In the genomic region with DNA sequence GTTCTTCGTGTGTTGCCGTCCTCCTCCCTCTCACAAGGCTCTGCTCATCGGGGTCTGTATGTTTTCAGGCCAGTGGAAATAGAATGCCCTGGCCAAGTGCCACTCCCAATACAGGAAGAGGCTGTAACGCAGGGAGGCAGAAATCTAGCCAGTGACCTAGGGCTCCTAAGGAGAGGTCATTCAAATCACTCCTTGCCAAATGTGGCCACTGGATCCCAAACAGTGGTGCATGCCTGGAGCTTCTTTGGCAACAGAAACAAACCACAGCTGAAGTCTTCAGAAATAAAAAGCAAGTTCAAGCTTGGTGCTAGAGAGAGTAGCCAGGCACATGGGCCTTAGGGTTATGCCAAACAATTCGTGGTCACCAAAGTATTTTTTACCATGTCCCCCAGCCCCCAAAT, we compare ENCODE assay signal across 14 cellular contexts.
DNase-seq lines count a peak whose midpoint lies in the region; ATAC-seq, FAIRE-seq and TF ChIP-seq lines count a peak whose summit lies in the region.
"Had no signal": no experiment of that assay in that cellular context is flagged by ENCODE, and none has a peak within 500 bp of the region (broad histone marks: within the 10 kb centered on the region; RNA-seq: fewer than 3 reads in every experiment).

No MANE protein-coding gene starts in this region.

- no peak for FAIRE-seq in small intestine (lab: Jason Lieb, UNC)

- intact Hi-C loops in MCF 10A (cut with micrococcal nuclease) (no loop called here), left colon (cut with DNase I, micrococcal nuclease) (no loop called here)

- TF ChIP-seq CTCF in MCF 10A (IDR thresholded peaks at IDR 0.05; ENCODE audit: unreplicated experiment): no peak
- no peak for TF ChIP-seq CTCF in endothelial cell (IDR thresholded peaks at IDR 0.05; ENCODE audit: unreplicated experiment)

- WGBS in small intestine, 3 donors: 56 to 93% (median 84%) methylated on average over 5 of the region's 5 CpGs

- H3K4me3 ChIP-seq in small intestine (ENCODE audit: low read depth in 1 of 2, low read length in 2 of 2): no peak overlapping the region

- H3K4me1 ChIP-seq in small intestine (ENCODE audit: control insufficient read depth in 2 of 2, insufficient read depth in 1 of 2, low read depth in 1 of 2, low read length in 1 of 2): peaks cover 0 to 4% of the 10 kb centered on the region in 2 donors

- no TSS peak for BruUV-seq in MCF 10A (replicated peaks; lab: Mats Ljungman, UMichigan)

- H3K27ac Mint-ChIP-seq in MCF 10A (ENCODE audit: low read depth, unreplicated experiment) (no peak overlapping the region), endothelial cell (ENCODE audit: unreplicated experiment) (no peak overlapping the region)
- H3K27ac Mint-ChIP-seq: CD4-positive, alpha-beta T cell; type B pancreatic cell had no signal

- peaks cover 0 to 5% of the 10 kb centered on the region in 2 donors for H3K36me3 ChIP-seq in small intestine (ENCODE audit: control insufficient read depth in 2 of 2, insufficient read depth in 2 of 2, low read length in 2 of 2)

- no peaks in the 10 kb centered on the region for H3K9me3 ChIP-seq in small intestine (ENCODE audit: control insufficient read depth, low read depth)

- H3K27me3 Mint-ChIP-seq in MCF 10A (ENCODE audit: insufficient read depth, unreplicated experiment): no peaks in the 10 kb centered on the region
- peaks cover 1% of the 10 kb centered on the region for H3K27me3 Mint-ChIP-seq in endothelial cell (ENCODE audit: unreplicated experiment)
- H3K27me3 Mint-ChIP-seq: CD4-positive, alpha-beta T cell; type B pancreatic cell had no signal

- no peaks in the 10 kb centered on the region for H3K27me3 ChIP-seq in small intestine (ENCODE audit: control insufficient read depth in 2 of 2, insufficient read depth in 2 of 2, low read length in 2 of 2)

- DNase-seq in H4 (ENCODE audit: low spot score): peak; percentile 27
- DNase-seq in MCF 10A (ENCODE audit: unreplicated experiment): peak; percentile 46
- DNase-seq in left colon: no peak
- no peak for DNase-seq in small intestine
- no peak for DNase-seq in endothelial cell (ENCODE audit: low spot score)
- DNase-seq: activated effector memory CD4-positive, alpha-beta T cell treated with anti-CD3 and anti-CD28 coated beads, Interleukin-2, amount 50 U/mL, for 16 hours; CD4-positive, alpha-beta T cell; NCI-H1092; PC-3; stimulated activated CD4-positive, alpha-beta T cell treated with anti-CD3 and anti-CD28 coated beads, Interleukin-2, amount 100 ng/mL, for 24 hours had no signal

- H3K4me3 Mint-ChIP-seq in MCF 10A (ENCODE audit: unreplicated experiment): no peak overlapping the region
- H3K4me3 Mint-ChIP-seq in endothelial cell (ENCODE audit: unreplicated experiment): no peak overlapping the region
- H3K4me3 Mint-ChIP-seq: CD4-positive, alpha-beta T cell had no signal

- H3K9me3 Mint-ChIP-seq in MCF 10A (ENCODE audit: unreplicated experiment) (no peaks in the 10 kb centered on the region), endothelial cell (ENCODE audit: unreplicated experiment) (no peaks in the 10 kb centered on the region)
- H3K9me3 Mint-ChIP-seq: CD4-positive, alpha-beta T cell; type B pancreatic cell had no signal

- POLR2A ChIA-PET in MCF 10A (lab: Yijun Ruan, JAX): interaction anchor here (0.5 to 0.9 kb wide), 3 partner anchors 153 to 437 kb away, joined by 3 read pairs; no protein-coding TSS in a partner anchor

- peaks cover 57% of the 10 kb centered on the region for H3K36me3 Mint-ChIP-seq in MCF 10A (ENCODE audit: insufficient read depth, unreplicated experiment)
- H3K36me3 Mint-ChIP-seq in endothelial cell (ENCODE audit: low read depth, unreplicated experiment): peaks cover 26% of the 10 kb centered on the region

- peak overlapping the region; percentile 39 to 91 for H3K27ac ChIP-seq in small intestine (ENCODE audit: low read depth in 1 of 2, low read length in 1 of 2)

- CTCF ChIA-PET in MCF 10A (lab: Yijun Ruan, JAX): interaction anchor here (0.7 to 2.6 kb wide), 2 partner anchors 8 kb away, joined by 3 to 11 read pairs; no protein-coding TSS in a partner anchor

- peaks cover 14% of the 10 kb centered on the region for H3K4me1 Mint-ChIP-seq in MCF 10A (ENCODE audit: insufficient read depth, unreplicated experiment)
- peaks cover 12% of the 10 kb centered on the region for H3K4me1 Mint-ChIP-seq in endothelial cell (ENCODE audit: unreplicated experiment)

- ATAC-seq in left colon: peak; percentile 14
- ATAC-seq in HG03469 (IDR thresholded peaks at IDR 0.05; ENCODE audit: unreplicated experiment): no peak
- no peak for ATAC-seq in GM19023 (IDR thresholded peaks at IDR 0.05; ENCODE audit: unreplicated experiment)
- no peak for ATAC-seq in GM19324 (IDR thresholded peaks at IDR 0.05; ENCODE audit: low FRiP score, unreplicated experiment)
- ATAC-seq: PC-3 had no signal

Comparison
In these comparisons a context has a peak if more than half of its experiments do, and no peak if none do; other contexts are left out.
1. DNase-seq: peak in H4 (single experiment) and MCF 10A (single experiment); none in left colon (0 of 2), small intestine (single experiment) and endothelial cell (single experiment).